ENCODE assay signal across 2 cellular contexts in genomic region chr10:118758449-118758848, GRCh38.
TF ChIP-seq lines count a peak whose summit lies in the region.

No MANE protein-coding gene starts in this region.

TF ChIP-seq in HepG2, 621 proteins besides CTCF, POLR2A, EP300 and RAD21:
- TF ChIP-seq IKZF4 (CRISPR knock-in tag; IDR thresholded peaks at IDR 0.05; ENCODE audit: borderline replicate concordance, low read depth, not compliant biosample characterization) (no peak), ZBTB26 (CRISPR knock-in tag; IDR thresholded peaks at IDR 0.05; ENCODE audit: borderline replicate concordance) (peak; percentile 91), HES4 (CRISPR knock-in tag; IDR thresholded peaks at IDR 0.05; ENCODE audit: borderline replicate concordance) (no peak), ZFP82 (CRISPR knock-in tag; IDR thresholded peaks at IDR 0.05; ENCODE audit: borderline replicate concordance) (no peak), ATM (IDR thresholded peaks at IDR 0.05; ENCODE audit: borderline replicate concordance) (no peak), BCL6 (CRISPR knock-in tag; IDR thresholded peaks at IDR 0.05) (peak; percentile 85), TAF15 (IDR thresholded peaks at IDR 0.05; ENCODE audit: low read depth, low read length, poor library complexity, severe bottlenecking) (no peak), NCOA2 (CRISPR knock-in tag; IDR thresholded peaks at IDR 0.05) (peak; percentile 36; the same call in 1 of the 2 replicates), E2F5 (CRISPR knock-in tag; conservative IDR thresholded peaks at IDR 0.05) (no peak)

TF ChIP-seq in H1, 55 proteins besides CTCF, POLR2A, EP300 and RAD21:
- TF ChIP-seq SUZ12 (IDR thresholded peaks at IDR 0.05; ENCODE audit: low read length) = no peak
- no peak for TF ChIP-seq EGR1 (IDR thresholded peaks at IDR 0.05; ENCODE audit: borderline replicate concordance, low read depth, low read length)
- TF ChIP-seq EZH2 (IDR thresholded peaks at IDR 0.05; ENCODE audit: low read depth, low read length, severe bottlenecking) = no peak
